24 cellular contexts compared by ENCODE assay signal in the genomic region with DNA sequence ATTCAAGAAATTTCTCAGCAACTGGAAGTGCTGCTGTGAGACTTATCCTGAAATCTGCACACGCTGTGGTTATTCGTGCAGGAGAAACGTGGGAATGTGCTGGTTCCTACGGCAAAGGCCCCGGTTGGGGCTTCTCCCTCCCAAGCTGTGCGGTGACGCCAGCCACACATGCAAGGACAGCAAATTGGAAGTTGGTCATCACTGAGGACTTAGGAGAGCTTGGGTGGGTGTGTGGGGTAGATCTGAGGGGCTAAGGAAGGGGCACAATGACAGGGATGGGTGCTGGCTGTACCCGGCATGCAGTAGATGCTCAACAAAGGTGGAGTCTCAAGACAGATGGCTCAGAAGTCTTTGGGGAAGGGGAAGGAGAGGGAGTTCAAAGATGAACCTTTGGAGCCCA. TPM values are rescaled to one million over a fixed set of nuclear protein-coding genes. Genes with fewer than 3 reads are reported as not detected.
"Had no signal": no experiment of that assay in that cellular context is flagged by ENCODE, and none has a peak within 500 bp of the region (broad histone marks: within the 10 kb centered on the region; RNA-seq: fewer than 3 reads in every experiment).

No MANE protein-coding gene starts in this region.

- H3K27me3 ChIP-seq: colonic mucosa, neutrophil, right atrium auricular region, stomach, thyroid gland, vagina had no signal

- H3K4me3 ChIP-seq: colonic mucosa, lower lobe of right lung, prostate gland, right atrium auricular region, smooth muscle cell, stomach, thyroid gland, vagina had no signal

- H3K4me1 ChIP-seq: colonic mucosa, lower lobe of right lung, prostate gland, right atrium auricular region had no signal

- H3K4me2 ChIP-seq: smooth muscle cell had no signal

- DNase-seq: colonic mucosa; effector CD8-positive, alpha-beta T cell; endodermal cell; foreskin melanocyte; hypothalamus; immature natural killer cell; islet precursor cell; kidney glomerular epithelial cell; left colon; left ventricle myocardium superior; lower lobe of right lung; natural killer cell; stimulated activated CD4-positive, alpha-beta T cell treated with anti-CD3 and anti-CD28 coated beads, Interleukin-2, amount 100 ng/mL, for 24 hours; stimulated activated CD4-positive, alpha-beta T cell treated with anti-CD3 and anti-CD28 coated beads, Interleukin-4, amount 100 ng/mL, for 24 hours; stimulated activated naive CD4-positive, alpha-beta T cell treated with Interleukin-2 at 50 U/mL for 16 hours; stomach; thyroid gland; trophoblast cell had no signal

- H3K9me3 ChIP-seq: colonic mucosa, lower lobe of right lung, neutrophil, prostate gland, right atrium auricular region, stomach, thyroid gland, vagina had no signal

- H3K36me3 ChIP-seq: colonic mucosa, lower lobe of right lung, neutrophil, prostate gland, right atrium auricular region, stomach, thyroid gland, vagina had no signal

- H3K27ac ChIP-seq: colonic mucosa, epithelial cell of prostate, lower lobe of right lung, neutrophil, prostate gland, right atrium auricular region, stomach, thyroid gland, vagina had no signal

RNA-seq across cellular contexts. Expression of gene MTCL1, which starts 16.5 kb away (rescaled TPM):
- polyA plus RNA-seq: immature natural killer cell had no signal
